Comparison of ENCODE assay signal across 1 cellular context in genomic region chr6:32153835-32154513, GRCh38.
TF ChIP-seq lines count a peak whose summit lies in the region.

Gene PPT2 (plus strand): TSS chr6:32154141. CDS start chr6:32154595, 454 bp downstream.

TF ChIP-seq in HEK293, 187 proteins besides CTCF, POLR2A, EP300 and RAD21 (continued from another document):
- TF ChIP-seq ZNF76 (tag by site-specific recombination; IDR thresholded peaks at IDR 0.05; ENCODE audit: borderline replicate concordance, low read depth) (peak; percentile 50; the same call in 1 of the 2 replicates), WT1 (tag by site-specific recombination; IDR thresholded peaks at IDR 0.05) (0 out of 2 replicates have a peak, but pooled peaks have one; percentile 25), ZNF792 (tag by site-specific recombination; IDR thresholded peaks at IDR 0.05) (no peak)
